25 cellular contexts compared by ENCODE assay signal in the genomic region with DNA sequence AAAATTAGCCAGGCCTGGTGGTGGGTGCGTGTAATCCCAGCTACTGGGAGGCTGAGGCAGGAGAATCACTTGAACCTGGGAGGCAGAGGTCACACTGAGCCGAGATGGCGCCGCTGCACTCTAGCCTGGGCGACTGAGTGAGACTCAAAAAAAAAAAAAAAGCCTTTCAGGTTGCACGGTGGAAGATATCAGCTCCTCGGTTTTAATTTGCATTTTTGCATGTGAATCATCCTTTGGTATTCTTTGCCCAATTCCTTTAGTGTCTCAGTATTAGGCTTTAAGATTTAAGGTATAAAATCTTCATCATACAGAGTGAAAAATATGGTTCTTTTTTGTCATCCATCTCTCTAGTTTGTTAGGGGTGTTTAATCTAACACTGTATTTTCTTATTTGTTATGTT.
"Had no signal": no experiment of that assay in that cellular context is flagged by ENCODE, and none has a peak within 500 bp of the region (broad histone marks: within the 10 kb centered on the region; RNA-seq: fewer than 3 reads in every experiment).

No MANE protein-coding gene starts in this region.

- ATAC-seq: foreskin keratinocyte; gastroesophageal sphincter; heart left ventricle; left lobe of liver; natural killer cell; right lobe of liver; stimulated activated memory B cell treated with anti-CD40 and anti-IgM and Interleukin-4, amounts not matched to agents 10 μg/mL and 1 μg/mL and 100 μg/mL, for 72 hours; stimulated activated naive CD8-positive, alpha-beta T cell treated with anti-CD3 and anti-CD28 coated beads, Interleukin-15, Interleukin-2, amounts not matched to agents 100 U/mL and 50 U/mL, for 24 hours had no signal

- H3K36me3 ChIP-seq: esophagus muscularis mucosa, gastroesophageal sphincter, heart left ventricle, right lobe of liver, tibial artery, upper lobe of left lung had no signal

- H3K4me3 Mint-ChIP-seq: natural killer cell; neural crest cell; stimulated activated memory B cell treated with anti-CD40 and anti-IgM and Interleukin-4, amounts not matched to agents 10 μg/mL and 1 μg/mL and 100 μg/mL, for 72 hours had no signal

- H3K27me3 ChIP-seq: dorsolateral prefrontal cortex, esophagus muscularis mucosa, foreskin keratinocyte, gastroesophageal sphincter, hepatocyte, right lobe of liver, testis, tibial artery, upper lobe of left lung had no signal

- H3K9me3 Mint-ChIP-seq: natural killer cell; neural crest cell; stimulated activated memory B cell treated with anti-CD40 and anti-IgM and Interleukin-4, amounts not matched to agents 10 μg/mL and 1 μg/mL and 100 μg/mL, for 72 hours had no signal

- H3K36me3 Mint-ChIP-seq: natural killer cell; stimulated activated memory B cell treated with anti-CD40 and anti-IgM and Interleukin-4, amounts not matched to agents 10 μg/mL and 1 μg/mL and 100 μg/mL, for 72 hours had no signal

- H3K79me2 ChIP-seq: hepatocyte, parathyroid adenoma had no signal

- H3K9ac ChIP-seq: parathyroid adenoma had no signal

- H3K4me1 ChIP-seq: foreskin keratinocyte, parathyroid adenoma, right lobe of liver, testis had no signal

- H3K4me1 Mint-ChIP-seq: natural killer cell; stimulated activated memory B cell treated with anti-CD40 and anti-IgM and Interleukin-4, amounts not matched to agents 10 μg/mL and 1 μg/mL and 100 μg/mL, for 72 hours had no signal

- H3K4me3 ChIP-seq: dorsolateral prefrontal cortex, esophagus muscularis mucosa, gastroesophageal sphincter, heart left ventricle, hepatocyte, right lobe of liver, testis, tibial artery, upper lobe of left lung had no signal

- DNase-seq: dorsolateral prefrontal cortex; effector CD4-positive, alpha-beta T cell; foreskin keratinocyte; heart left ventricle; kidney; natural killer cell; right lobe of liver; small intestine; stimulated activated CD4-positive, alpha-beta T cell treated with anti-CD3 and anti-CD28 coated beads, Interleukin-4, amount 100 ng/mL, for 4 hours; stimulated activated naive CD8-positive, alpha-beta T cell treated with anti-CD3 and anti-CD28 coated beads, Interleukin-15, Interleukin-2, amounts not matched to agents 100 U/mL and 50 U/mL, for 24 hours; substantia nigra; testis; tibial artery had no signal

- H3K9me3 ChIP-seq: gastroesophageal sphincter, right lobe of liver, testis, tibial artery, upper lobe of left lung had no signal

- H2AFZ ChIP-seq: hepatocyte, parathyroid adenoma had no signal

- H3K27me3 Mint-ChIP-seq: stimulated activated memory B cell treated with anti-CD40 and anti-IgM and Interleukin-4, amounts not matched to agents 10 μg/mL and 1 μg/mL and 100 μg/mL, for 72 hours had no signal

- H3K27ac ChIP-seq: dorsolateral prefrontal cortex, epithelial cell of prostate, esophagus muscularis mucosa, foreskin keratinocyte, gastroesophageal sphincter, heart left ventricle, hepatocyte, parathyroid adenoma, right lobe of liver, testis, tibial artery, upper lobe of left lung had no signal

- FAIRE-seq: colon, small intestine, urothelium cell line had no signal

- H3K27ac Mint-ChIP-seq: natural killer cell; progenitor cell of endocrine pancreas; stimulated activated memory B cell treated with anti-CD40 and anti-IgM and Interleukin-4, amounts not matched to agents 10 μg/mL and 1 μg/mL and 100 μg/mL, for 72 hours had no signal

- H3K4me2 ChIP-seq: hepatocyte had no signal
